ENCODE assay signal across 21 cellular contexts in genomic region chr12:124143726-124144125, GRCh38.
DNase-seq lines count a peak whose midpoint lies in the region; ATAC-seq and TF ChIP-seq lines count a peak whose summit lies in the region.
"Had no signal": no experiment of that assay in that cellular context is flagged by ENCODE, and none has a peak within 500 bp of the region (broad histone marks: within the 10 kb centered on the region; RNA-seq: fewer than 3 reads in every experiment).

No MANE protein-coding gene starts in this region.

- TF ChIP-seq CTCF in hepatocyte (IDR thresholded peaks at IDR 0.05; ENCODE audit: poor library complexity) = no peak
- no peak for TF ChIP-seq CTCF in neural progenitor cell (IDR thresholded peaks at IDR 0.05)
- no peak for TF ChIP-seq CTCF in upper lobe of right lung (IDR thresholded peaks at IDR 0.05)

- H3K4me1 Mint-ChIP-seq in neural progenitor cell = peaks cover 45% of the 10 kb centered on the region

- peaks cover 11% of the 10 kb centered on the region for H3K36me3 Mint-ChIP-seq in neural progenitor cell
- H3K36me3 Mint-ChIP-seq: CD14-positive monocyte had no signal

- H3K9me2 ChIP-seq in hepatocyte (replicated peaks; ENCODE audit: insufficient read depth) = no peaks in the 10 kb centered on the region

- H3K79me2 ChIP-seq in hepatocyte = no peaks in the 10 kb centered on the region
- H3K79me2 ChIP-seq in neural progenitor cell (ENCODE audit: low read depth) = no peaks in the 10 kb centered on the region

- H3K27me3 ChIP-seq in hepatocyte = no peaks in the 10 kb centered on the region
- no peaks in the 10 kb centered on the region for H3K27me3 ChIP-seq in neural progenitor cell
- H3K27me3 ChIP-seq in upper lobe of right lung = peaks cover 3% of the 10 kb centered on the region

- ATAC-seq in upper lobe of right lung (peak; percentile 94), GM18511 (IDR thresholded peaks at IDR 0.05; ENCODE audit: unreplicated experiment) (no peak)
- ATAC-seq: HCT116 had no signal

- H3K27me3 Mint-ChIP-seq in neural progenitor cell (ENCODE audit: insufficient read depth, low read depth) = peaks cover 20% of the 10 kb centered on the region

- H3K4me3 ChIP-seq in hepatocyte = no peak overlapping the region
- no peak overlapping the region for H3K4me3 ChIP-seq in neural progenitor cell
- no peak overlapping the region for H3K4me3 ChIP-seq in upper lobe of right lung
- H3K4me3 ChIP-seq: SK-N-MC had no signal

- no peak overlapping the region for H3K9ac ChIP-seq in neural progenitor cell

- H3K9me3 Mint-ChIP-seq in neural progenitor cell = peaks cover 34% of the 10 kb centered on the region

- H3K4me3 Mint-ChIP-seq in neural progenitor cell = no peak overlapping the region
- H3K4me3 Mint-ChIP-seq: B cell, CD14-positive monocyte had no signal

- H2AFZ ChIP-seq in hepatocyte (no peak overlapping the region), neural progenitor cell (replicated peaks) (no peak overlapping the region)

- H3K4me2 ChIP-seq in hepatocyte (no peak overlapping the region), neural progenitor cell (no peak overlapping the region)

- peak overlapping the region; percentile 69 for H3K27ac Mint-ChIP-seq in neural progenitor cell
- H3K27ac Mint-ChIP-seq: B cell, CD14-positive monocyte had no signal

- H3K27ac ChIP-seq in hepatocyte = peak overlapping the region; percentile 53
- no peak overlapping the region for H3K27ac ChIP-seq in neural progenitor cell
- no peak overlapping the region for H3K27ac ChIP-seq in upper lobe of right lung
- H3K27ac ChIP-seq: RWPE1, SK-N-MC had no signal

- H4K20me1 ChIP-seq in hepatocyte (ENCODE audit: insufficient read depth, poor library complexity, severe bottlenecking) (no peaks in the 10 kb centered on the region), neural progenitor cell (ENCODE audit: low read depth) (no peaks in the 10 kb centered on the region)

- H3K4me1 ChIP-seq in hepatocyte (ENCODE audit: insufficient read depth) (peaks cover 12% of the 10 kb centered on the region), neural progenitor cell (peaks cover 12% of the 10 kb centered on the region), upper lobe of right lung (no peaks in the 10 kb centered on the region)

- H3F3A ChIP-seq in neural progenitor cell (ENCODE audit: low read depth) = peaks cover 20% of the 10 kb centered on the region

- H3K9me3 ChIP-seq in hepatocyte (ENCODE audit: low read depth) (no peaks in the 10 kb centered on the region), neural progenitor cell (ENCODE audit: low read depth) (peaks cover 6% of the 10 kb centered on the region), upper lobe of right lung (peaks cover 5% of the 10 kb centered on the region)

- H3K36me3 ChIP-seq in hepatocyte (replicated peaks; ENCODE audit: insufficient read depth, low read depth) = no peaks in the 10 kb centered on the region
- H3K36me3 ChIP-seq in neural progenitor cell = no peaks in the 10 kb centered on the region
- H3K36me3 ChIP-seq in upper lobe of right lung = no peaks in the 10 kb centered on the region

- intact Hi-C loops in upper lobe of right lung (cut with DNase I) = no loop called here

- WGBS in hepatocyte (ENCODE audit: low lambda C conversion rate, missing lambda C conversion rate) = 56% methylated on average over 5 of the region's 5 CpGs

- DNase-seq in DMS79 treated with DMSO at 0.1 percent for 48 hours (lab: John Stamatoyannopoulos, UW) (peak; percentile 88), hepatocyte (ENCODE audit: low spot score) (peak; percentile 75), neural progenitor cell (ENCODE audit: low spot score) (no peak), upper lobe of right lung (no peak), OCI-M1 (lab: John Stamatoyannopoulos, UW) (no peak), T-helper 2 cell (no peak)
- DNase-seq: DND-41, GOT3, IMR-90, NCI-H1105 treated with DMSO at 0.1 percent for 48 hours, NCI-H2029 treated with DMSO at 0.1 percent for 48 hours, NCI-H226, NCI-H510A treated with DMSO at 0.1 percent for 48 hours, NCI-H748 treated with DMSO at 0.1 percent for 48 hours, SHP77 treated with DMSO at 0.1 percent for 48 hours had no signal

Comparison
In these comparisons a context has a peak if more than half of its experiments do, and no peak if none do; other contexts are left out.
1. DNase-seq: peak in DMS79 treated with DMSO at 0.1 percent for 48 hours (single experiment) and hepatocyte (single experiment); none in neural progenitor cell (single experiment), upper lobe of right lung (single experiment), OCI-M1 (single experiment) and T-helper 2 cell (0 of 5).